Comparison of ENCODE assay signal across 30 cellular contexts in genomic region chr1:227062306-227062705, GRCh38.
"Had no signal": no experiment of that assay in that cellular context is flagged by ENCODE, and none has a peak within 500 bp of the region (broad histone marks: within the 10 kb centered on the region; RNA-seq: fewer than 3 reads in every experiment).

No MANE protein-coding gene starts in this region.

- H3K27me3 Mint-ChIP-seq: progenitor cell of endocrine pancreas, type B pancreatic cell had no signal

- H3K4me1 Mint-ChIP-seq: naive B cell; naive thymus-derived CD8-positive, alpha-beta T cell; neural progenitor cell; stimulated activated effector memory CD8-positive, alpha-beta T cell treated with anti-CD3 and anti-CD28 coated beads, Interleukin-12 subunit alpha, Interleukin-12 subunit beta, amount 100 ng/mL, for 72 hours; stimulated activated naive B cell treated with anti-CD40 and anti-IgM and Interleukin-4, amounts not matched to agents 10 μg/mL and 1 μg/mL and 100 μg/mL, for 72 hours had no signal

- H3K27ac Mint-ChIP-seq: naive B cell; naive thymus-derived CD8-positive, alpha-beta T cell; natural killer cell treated with Interleukin-12 subunit alpha and Interleukin-12 subunit beta and Interleukin-15 and Interleukin-18, amount 100 ng/mL, for 72 hours; neural progenitor cell; progenitor cell of endocrine pancreas; stimulated activated effector memory CD8-positive, alpha-beta T cell treated with anti-CD3 and anti-CD28 coated beads, Interleukin-12 subunit alpha, Interleukin-12 subunit beta, amount 100 ng/mL, for 72 hours; stimulated activated naive B cell treated with anti-CD40 and anti-IgM and Interleukin-4, amounts not matched to agents 10 μg/mL and 1 μg/mL and 100 μg/mL, for 72 hours; stimulated activated naive CD8-positive, alpha-beta T cell treated with anti-CD3 and anti-CD28 coated beads, Interleukin-15, Interleukin-2, amounts not matched to agents 100 ng/mL and 50 ng/mL, for 24 hours; type B pancreatic cell had no signal

- H3K4me1 ChIP-seq: neural progenitor cell, pancreas, psoas muscle, right lobe of liver, stomach, suprapubic skin, testis, tibial artery, transverse colon, upper lobe of right lung, uterus had no signal

- DNase-seq: naive B cell; naive thymus-derived CD8-positive, alpha-beta T cell; occipital lobe; pancreas; posterior cingulate gyrus; psoas muscle; right cardiac atrium; right lobe of liver; sigmoid colon; small intestine; stimulated activated CD4-positive, alpha-beta T cell treated with anti-CD3 and anti-CD28 coated beads, Interleukin-15, amount 100 ng/mL, for 24 hours; stimulated activated CD4-positive, alpha-beta T cell treated with anti-CD3 and anti-CD28 coated beads, Interleukin-2, amount 100 ng/mL, for 24 hours; stimulated activated CD4-positive, alpha-beta T cell treated with anti-CD3 and anti-CD28 coated beads, Interleukin-2, amount 100 ng/mL, for 48 hours; stimulated activated CD4-positive, alpha-beta T cell treated with anti-CD3 and anti-CD28 coated beads, Interleukin-4, amount 100 ng/mL, for 24 hours; stimulated activated naive B cell treated with anti-CD40 and anti-IgM and Interleukin-4, amounts not matched to agents 10 μg/mL and 1 μg/mL and 100 μg/mL, for 72 hours; stimulated activated naive CD4-positive, alpha-beta T cell treated with Interleukin-2 at 50 U/mL for 16 hours; stomach; substantia nigra; testis; tibial artery; transverse colon; upper lobe of right lung; uterus had no signal

- H3K9me3 Mint-ChIP-seq: natural killer cell treated with Interleukin-12 subunit alpha and Interleukin-12 subunit beta and Interleukin-15 and Interleukin-18, amount 100 ng/mL, for 72 hours; stimulated activated effector memory CD8-positive, alpha-beta T cell treated with anti-CD3 and anti-CD28 coated beads, Interleukin-12 subunit alpha, Interleukin-12 subunit beta, amount 100 ng/mL, for 72 hours had no signal

- H3K27ac ChIP-seq: neural progenitor cell, pancreas, psoas muscle, right lobe of liver, sigmoid colon, stomach, suprapubic skin, testis, tibial artery, transverse colon, upper lobe of right lung, uterus had no signal

- H3K9ac ChIP-seq: neural progenitor cell had no signal

- ATAC-seq: naive thymus-derived CD8-positive, alpha-beta T cell; natural killer cell treated with Interleukin-12 subunit alpha and Interleukin-12 subunit beta and Interleukin-15 and Interleukin-18, amount 100 ng/mL, for 72 hours; pancreas; psoas muscle; right cardiac atrium; right lobe of liver; stimulated activated effector memory CD8-positive, alpha-beta T cell treated with anti-CD3 and anti-CD28 coated beads, Interleukin-12 subunit alpha, Interleukin-12 subunit beta, amount 100 ng/mL, for 72 hours; stimulated activated naive B cell treated with anti-CD40 and anti-IgM and Interleukin-4, amounts not matched to agents 10 μg/mL and 1 μg/mL and 100 μg/mL, for 72 hours; upper lobe of right lung had no signal

- H3K27me3 ChIP-seq: neural progenitor cell, pancreas, right lobe of liver, sigmoid colon, stomach, suprapubic skin, testis, tibial artery, transverse colon, upper lobe of right lung, uterus had no signal

- H3K36me3 Mint-ChIP-seq: natural killer cell treated with Interleukin-12 subunit alpha and Interleukin-12 subunit beta and Interleukin-15 and Interleukin-18, amount 100 ng/mL, for 72 hours; stimulated activated effector memory CD8-positive, alpha-beta T cell treated with anti-CD3 and anti-CD28 coated beads, Interleukin-12 subunit alpha, Interleukin-12 subunit beta, amount 100 ng/mL, for 72 hours; stimulated activated naive B cell treated with anti-CD40 and anti-IgM and Interleukin-4, amounts not matched to agents 10 μg/mL and 1 μg/mL and 100 μg/mL, for 72 hours had no signal

- H3K36me3 ChIP-seq: neural progenitor cell, pancreas, right lobe of liver, suprapubic skin, transverse colon, upper lobe of right lung, uterus had no signal

- H3K4me3 Mint-ChIP-seq: naive B cell; naive thymus-derived CD8-positive, alpha-beta T cell; natural killer cell treated with Interleukin-12 subunit alpha and Interleukin-12 subunit beta and Interleukin-15 and Interleukin-18, amount 100 ng/mL, for 72 hours; neural progenitor cell; stimulated activated effector memory CD8-positive, alpha-beta T cell treated with anti-CD3 and anti-CD28 coated beads, Interleukin-12 subunit alpha, Interleukin-12 subunit beta, amount 100 ng/mL, for 72 hours; stimulated activated naive B cell treated with anti-CD40 and anti-IgM and Interleukin-4, amounts not matched to agents 10 μg/mL and 1 μg/mL and 100 μg/mL, for 72 hours; stimulated activated naive CD8-positive, alpha-beta T cell treated with anti-CD3 and anti-CD28 coated beads, Interleukin-15, Interleukin-2, amounts not matched to agents 100 ng/mL and 50 ng/mL, for 24 hours; type B pancreatic cell had no signal

- H3K4me3 ChIP-seq: neural progenitor cell, pancreas, psoas muscle, right lobe of liver, sigmoid colon, stomach, suprapubic skin, testis, tibial artery, transverse colon, upper lobe of right lung, uterus had no signal

- H3K9me3 ChIP-seq: pancreas, psoas muscle, right lobe of liver, sigmoid colon, stomach, suprapubic skin, testis, tibial artery, transverse colon, upper lobe of right lung, uterus had no signal
